35 cellular contexts compared by ENCODE assay signal in the genomic region with DNA sequence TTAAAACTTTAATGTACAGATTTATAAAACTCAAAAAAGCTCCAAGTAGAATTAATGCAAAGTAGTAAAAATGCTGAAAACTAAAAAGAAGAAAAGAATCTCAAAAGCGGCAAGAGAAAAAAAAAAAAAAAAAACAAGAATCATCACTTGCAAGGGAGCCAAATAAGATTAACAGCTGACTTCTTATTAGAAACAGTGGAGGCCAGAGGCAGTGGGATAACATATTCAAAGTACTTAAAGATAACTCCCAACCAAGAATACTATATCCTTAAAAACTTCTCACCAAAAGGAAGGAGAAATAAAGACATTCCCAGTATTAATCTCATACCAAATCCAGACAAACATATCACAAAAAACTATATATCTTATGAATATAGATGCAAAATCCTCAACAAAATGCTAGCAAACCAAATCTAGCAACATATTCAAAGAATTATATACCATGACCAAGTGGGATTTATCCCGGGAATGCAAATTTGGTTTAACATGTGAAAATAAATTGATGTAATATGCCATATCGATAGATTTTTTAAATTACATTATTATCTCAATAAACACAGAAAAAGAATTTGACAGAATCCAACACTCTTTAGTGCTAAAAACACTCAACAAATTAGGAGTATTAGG.
"Had no signal": no experiment of that assay in that cellular context is flagged by ENCODE, and none has a peak within 500 bp of the region (broad histone marks: within the 10 kb centered on the region; RNA-seq: fewer than 3 reads in every experiment).

No MANE protein-coding gene starts in this region.

- H2AFZ ChIP-seq: PC-9 had no signal

- H3K27ac ChIP-seq: PC-9, RWPE1, VCaP had no signal

- ATAC-seq: activated CD8-positive, alpha-beta memory T cell treated with anti-CD3 and anti-CD28 coated beads, Interleukin-2, amount 10 ng/mL, durations not matched to agents 7 days and 5 days; activated T-cell treated with anti-CD3 and anti-CD28 coated beads, Interleukin-2, amount 50 U/mL, for 72 hours; activated T-helper 17 cell treated with anti-CD3 and anti-CD28 coated beads, Interleukin-2, amount 50 U/mL, for 72 hours; Right ventricle myocardium inferior; SK-N-SH treated with all-trans-retinoic acid at 6 μM for 48 hours had no signal

- H3K4me3 ChIP-seq: PC-9 had no signal

- DNase-seq: activated CD4-positive, alpha-beta memory T cell treated with anti-CD3 and anti-CD28 coated beads, Interleukin-2, amount 10 ng/mL, durations not matched to agents 7 days and 5 days; activated CD4-positive, alpha-beta T cell treated with anti-CD3 and anti-CD28 coated beads for 1 hour; activated CD4-positive, alpha-beta T cell treated with anti-CD3 and anti-CD28 coated beads for 48 hours; activated CD4-positive, CD25-positive, alpha-beta regulatory T cell; activated CD8-positive, alpha-beta memory T cell treated with anti-CD3 and anti-CD28 coated beads for 24 hours; activated CD8-positive, alpha-beta memory T cell treated with anti-CD3 and anti-CD28 coated beads, Interleukin-2, amount 10 ng/mL, durations not matched to agents 7 days and 5 days; activated effector memory CD4-positive, alpha-beta T cell treated with anti-CD3 and anti-CD28 coated beads, Interleukin-2, amount 50 U/mL, for 16 hours; activated naive CD4-positive, alpha-beta T cell; activated naive CD4-positive, alpha-beta T cell treated with anti-CD3 and anti-CD28 coated beads, Interleukin-2, amount 50 U/mL, for 16 hours; activated T-cell treated with anti-CD3 and anti-CD28 coated beads, Interleukin-2, amount 50 U/mL, for 1 hour; activated T-cell treated with anti-CD3 and anti-CD28 coated beads, Interleukin-2, amount 50 U/mL, for 72 hours; anterior cingulate cortex; caudate nucleus; cerebellar nuclear complex; MM.1S; MV-4-11; NCI-H1092; NCI-H1417 treated with DMSO at 0.1 percent for 48 hours; NCI-H1694; NCI-H1930; NCI-H2081 treated with DMSO at 0.1 percent for 48 hours; NCI-H510A; NCI-H526; NCI-H748 treated with DMSO at 0.1 percent for 48 hours; NK-92 treated with Interleukin-12 subunit alpha and Interleukin-12 subunit beta, amount 100 ng/mL, for 24 hours; PC-9; SIG-M5; T-helper 1 cell; T-helper 2 cell; T-helper 9 cell had no signal

- H3K4me2 ChIP-seq: PC-9 had no signal
